In genomic region chr22:23676841-23677700, GRCh38 we compare ENCODE assay signal across 13 cellular contexts. TPM values are rescaled to one million over a fixed set of nuclear protein-coding genes. Genes with fewer than 3 reads are reported as not detected.
DNase-seq lines count a peak whose midpoint lies in the region; ATAC-seq and TF ChIP-seq lines count a peak whose summit lies in the region.
"Not testable (repeated sequence)": the region's sequence is repeated elsewhere in the genome, so short reads cannot be mapped to it uniquely, and the experiment has no call there.
"Had no signal": no experiment of that assay in that cellular context is flagged by ENCODE, and none has a peak within 500 bp of the region (broad histone marks: within the 10 kb centered on the region; RNA-seq: fewer than 3 reads in every experiment).

No MANE protein-coding gene starts in this region.

- H3K36me3 Mint-ChIP-seq in T-helper 17 cell (ENCODE audit: low read depth); activated CD8-positive, alpha-beta memory T cell treated with anti-CD3 and anti-CD28 coated beads, Interleukin-2, amount 10 ng/mL, durations not matched to agents 7 days and 5 days; chondrocyte (ENCODE audit: low read depth); neural progenitor cell: not testable (repeated sequence)
- peaks cover 6 to 14% (median 13%) of the 10 kb centered on the region in 3 donors for H3K36me3 Mint-ChIP-seq in immature natural killer cell
- H3K36me3 Mint-ChIP-seq in stimulated activated memory B cell treated with anti-CD40 and anti-IgM and Interleukin-4, amounts not matched to agents 10 μg/mL and 1 μg/mL and 100 μg/mL, for 72 hours: peaks cover 31% of the 10 kb centered on the region

- not testable (repeated sequence) for H3K27me3 ChIP-seq in BLaER1 treated with 17β-estradiol and CSF1 and Interleukin-3, amounts not matched to agents 10 nM and 100 nM; neural progenitor cell; aorta (ENCODE audit: control insufficient read depth in 1 of 2, insufficient read depth in 2 of 2, low read length in 1 of 2)

- peaks cover 15 to 36% (median 24%) of the 10 kb centered on the region in 10 experiments for H3K4me1 ChIP-seq in BLaER1 treated with 17β-estradiol and CSF1 and Interleukin-3, amounts not matched to agents 10 nM and 100 nM
- H3K4me1 ChIP-seq in neural progenitor cell; aorta (ENCODE audit: control insufficient read depth in 1 of 2, insufficient read depth in 2 of 2, low read length in 2 of 2): not testable (repeated sequence)

- not testable (repeated sequence) for ATAC-seq in T-helper 17 cell; activated CD8-positive, alpha-beta memory T cell treated with anti-CD3 and anti-CD28 coated beads, Interleukin-2, amount 10 ng/mL, durations not matched to agents 7 days and 5 days; stimulated activated memory B cell treated with anti-CD40 and anti-IgM and Interleukin-4, amounts not matched to agents 10 μg/mL and 1 μg/mL and 100 μg/mL, for 72 hours; aorta (ENCODE audit: low FRiP score)

- not testable (repeated sequence) for TF ChIP-seq CTCF in chondrocyte (IDR thresholded peaks at IDR 0.05); neural progenitor cell (IDR thresholded peaks at IDR 0.05)

- not testable (repeated sequence) for H4K20me1 ChIP-seq in BLaER1 treated with 17β-estradiol and CSF1 and Interleukin-3, amounts not matched to agents 10 nM and 100 nM
- peaks cover 14% of the 10 kb centered on the region for H4K20me1 ChIP-seq in neural progenitor cell (ENCODE audit: low read depth)

- peak overlapping the region; percentile 56 to 86 (median 69); a peak in 19 of 22 replicates for H3K4me2 ChIP-seq in BLaER1 treated with 17β-estradiol and CSF1 and Interleukin-3, amounts not matched to agents 10 nM and 100 nM
- H3K4me2 ChIP-seq in neural progenitor cell: not testable (repeated sequence)

- H3K9ac ChIP-seq in BLaER1 treated with 17β-estradiol and CSF1 and Interleukin-3, amounts not matched to agents 10 nM and 100 nM; neural progenitor cell: not testable (repeated sequence)

- 96 to 97% methylated on average over 12 of the region's 12 CpGs for WGBS in aorta, 2 donors

- H3K79me2 ChIP-seq in neural progenitor cell (ENCODE audit: low read depth): not testable (repeated sequence)

- not testable (repeated sequence) for H3K9me3 ChIP-seq in BLaER1 treated with 17β-estradiol and CSF1 and Interleukin-3, amounts not matched to agents 10 nM and 100 nM (replicated peaks in 1 of 11); T-helper 17 cell (ENCODE audit: control insufficient read depth, low read length, poor library complexity, severe bottlenecking); neural progenitor cell (ENCODE audit: low read depth); aorta (ENCODE audit: control insufficient read depth, low read length)

- peak overlapping the region; percentile 84 for H3K27ac Mint-ChIP-seq in T-helper 17 cell
- peak overlapping the region; percentile 77 for H3K27ac Mint-ChIP-seq in activated CD8-positive, alpha-beta memory T cell treated with anti-CD3 and anti-CD28 coated beads, Interleukin-2, amount 10 ng/mL, durations not matched to agents 7 days and 5 days
- not testable (repeated sequence) for H3K27ac Mint-ChIP-seq in chondrocyte (ENCODE audit: unreplicated experiment)
- H3K27ac Mint-ChIP-seq in immature natural killer cell: peak overlapping the region; percentile 46 to 88 (median 81)
- H3K27ac Mint-ChIP-seq in neural progenitor cell: peak overlapping the region; percentile 69
- H3K27ac Mint-ChIP-seq in stimulated activated memory B cell treated with anti-CD40 and anti-IgM and Interleukin-4, amounts not matched to agents 10 μg/mL and 1 μg/mL and 100 μg/mL, for 72 hours: peak overlapping the region; percentile 41

- peaks cover 0 to 36% (median 32%) of the 10 kb centered on the region in 11 experiments; a peak in 19 of 22 replicates for H3K36me3 ChIP-seq in BLaER1 treated with 17β-estradiol and CSF1 and Interleukin-3, amounts not matched to agents 10 nM and 100 nM
- not testable (repeated sequence) for H3K36me3 ChIP-seq in neural progenitor cell; aorta (ENCODE audit: control insufficient read depth in 1 of 2, insufficient read depth in 2 of 2, low read length in 1 of 2)

- H3K27me3 Mint-ChIP-seq in T-helper 17 cell; activated CD8-positive, alpha-beta memory T cell treated with anti-CD3 and anti-CD28 coated beads, Interleukin-2, amount 10 ng/mL, durations not matched to agents 7 days and 5 days; chondrocyte (ENCODE audit: low read depth); immature natural killer cell (ENCODE audit: low read depth in 3 of 3); neural progenitor cell (ENCODE audit: insufficient read depth, low read depth); stimulated activated memory B cell treated with anti-CD40 and anti-IgM and Interleukin-4, amounts not matched to agents 10 μg/mL and 1 μg/mL and 100 μg/mL, for 72 hours: not testable (repeated sequence)

- not testable (repeated sequence) for H3K4me3 Mint-ChIP-seq in T-helper 17 cell; activated CD8-positive, alpha-beta memory T cell treated with anti-CD3 and anti-CD28 coated beads, Interleukin-2, amount 10 ng/mL, durations not matched to agents 7 days and 5 days; chondrocyte (ENCODE audit: unreplicated experiment); neural progenitor cell; stimulated activated memory B cell treated with anti-CD40 and anti-IgM and Interleukin-4, amounts not matched to agents 10 μg/mL and 1 μg/mL and 100 μg/mL, for 72 hours
- H3K4me3 Mint-ChIP-seq in immature natural killer cell: peak overlapping the region in 3 of 5 donors; percentile 53 to 58 (median 55)

- H3K27ac ChIP-seq in BLaER1 treated with 17β-estradiol and CSF1 and Interleukin-3, amounts not matched to agents 10 nM and 100 nM: peak overlapping the region in 4 of 11 experiments; percentile 49 to 70 (median 68); a peak in 5 of 22 replicates
- H3K27ac ChIP-seq in neural progenitor cell; aorta (ENCODE audit: low read depth in 1 of 2, low read length in 2 of 2): not testable (repeated sequence)

- H3F3A ChIP-seq in neural progenitor cell (ENCODE audit: low read depth): peaks cover 11% of the 10 kb centered on the region

- CTCF ChIA-PET in activated CD8-positive, alpha-beta memory T cell treated with anti-CD3 and anti-CD28 coated beads, Interleukin-2, amount 10 ng/mL, durations not matched to agents 7 days and 5 days (lab: Charles Lee): not testable (repeated sequence)

- H3K4me3 ChIP-seq in BLaER1 treated with 17β-estradiol and CSF1 and Interleukin-3, amounts not matched to agents 10 nM and 100 nM; neural progenitor cell; aorta (ENCODE audit: low read length in 2 of 2): not testable (repeated sequence)

- DNase-seq in T-helper 17 cell; activated CD8-positive, alpha-beta memory T cell treated with anti-CD3 and anti-CD28 coated beads, Interleukin-2, amount 10 ng/mL, durations not matched to agents 7 days and 5 days; immature natural killer cell; neural progenitor cell (ENCODE audit: low spot score): not testable (repeated sequence)
- DNase-seq in chondrocyte (ENCODE audit: low spot score) (peak; percentile 55), aorta (peak; percentile 7 to 55)

- not testable (repeated sequence) for H2AFZ ChIP-seq in neural progenitor cell (replicated peaks)

- H3K4me1 Mint-ChIP-seq in T-helper 17 cell: peaks cover 11% of the 10 kb centered on the region
- peaks cover 37% of the 10 kb centered on the region for H3K4me1 Mint-ChIP-seq in activated CD8-positive, alpha-beta memory T cell treated with anti-CD3 and anti-CD28 coated beads, Interleukin-2, amount 10 ng/mL, durations not matched to agents 7 days and 5 days
- H3K4me1 Mint-ChIP-seq in chondrocyte (ENCODE audit: low read depth): not testable (repeated sequence)
- H3K4me1 Mint-ChIP-seq in immature natural killer cell: peaks cover 49 to 68% of the 10 kb centered on the region in 2 donors
- peaks cover 19% of the 10 kb centered on the region for H3K4me1 Mint-ChIP-seq in neural progenitor cell
- peaks cover 24% of the 10 kb centered on the region for H3K4me1 Mint-ChIP-seq in stimulated activated memory B cell treated with anti-CD40 and anti-IgM and Interleukin-4, amounts not matched to agents 10 μg/mL and 1 μg/mL and 100 μg/mL, for 72 hours

- H3K9me3 Mint-ChIP-seq in activated CD8-positive, alpha-beta memory T cell treated with anti-CD3 and anti-CD28 coated beads, Interleukin-2, amount 10 ng/mL, durations not matched to agents 7 days and 5 days (ENCODE audit: low read depth); chondrocyte (ENCODE audit: low read depth); immature natural killer cell; neural progenitor cell; stimulated activated memory B cell treated with anti-CD40 and anti-IgM and Interleukin-4, amounts not matched to agents 10 μg/mL and 1 μg/mL and 100 μg/mL, for 72 hours: not testable (repeated sequence)

- intact Hi-C loops in aorta (cut with DNase I): not testable (repeated sequence)

RNA-seq across cellular contexts. Expression of gene RGL4, which starts 13.7 kb away (rescaled TPM):
- total RNA-seq in T-helper 17 cell (10 to 100 TPM; 16.0 to 20.2 TPM), chondrocyte (not detected in 3 replicates), neural progenitor cell (ENCODE audit: low replicate concordance) (not detected in 2 replicates), aorta (1 to 10 TPM; 1.2 to 1.4 TPM)
- 10 to 100 TPM; 15.5 to 30.8 TPM for total RNA-seq in activated CD8-positive, alpha-beta memory T cell treated with anti-CD3 and anti-CD28 coated beads, Interleukin-2, amount 10 ng/mL, durations not matched to agents 7 days and 5 days
- polyA plus RNA-seq in immature natural killer cell (10 to 100 TPM; 40.6 to 47.8 (median 42.8) TPM), aorta (under 1 TPM; 0.59 to 0.63 TPM)
- total RNA-seq: HepG2, PC-9 had no signal
- polyA plus RNA-seq: AG04450, HepG2 had no signal

RNA-seq across cellular contexts. Expression of gene DRICH1, which starts 45.0 kb away (rescaled TPM):
- total RNA-seq in T-helper 17 cell: 1 to 10 TPM in 1 of 2 donors, under 1 TPM in 1; 0.42 to 2.5 TPM
- under 1 TPM in 1 of 2 experiments, not detected in 1; 0.23 TPM for total RNA-seq in activated CD8-positive, alpha-beta memory T cell treated with anti-CD3 and anti-CD28 coated beads, Interleukin-2, amount 10 ng/mL, durations not matched to agents 7 days and 5 days
- not detected in 3 replicates for total RNA-seq in chondrocyte
- not detected for polyA plus RNA-seq in immature natural killer cell
- not detected in 2 replicates for total RNA-seq in neural progenitor cell (ENCODE audit: low replicate concordance)
- total RNA-seq in aorta: 1 to 10 TPM in 1 of 2 donors, not detected in 1; 1.4 TPM
- polyA plus RNA-seq in aorta: under 1 TPM in 1 of 2 donors, not detected in 1; 0.38 TPM
- total RNA-seq: GM12878 had no signal
- polyA plus RNA-seq: CD4-positive, alpha-beta memory T cell; GM12878 had no signal

Comparison
In these comparisons a context has a peak if more than half of its experiments do, and no peak if none do; other contexts are left out.
1. RNA of gene RGL4, which starts 13.7 kb away (total RNA-seq): 15.5 to 30.8 TPM in activated CD8-positive, alpha-beta memory T cell treated with anti-CD3 and anti-CD28 coated beads, Interleukin-2, amount 10 ng/mL, durations not matched to agents 7 days and 5 days and 16.0 to 20.2 TPM in T-helper 17 cell; 1.2 to 1.4 TPM in aorta, not detected in chondrocyte and not detected in neural progenitor cell; every median in the first group is over 4 times any median in the second.